Comparison of ENCODE assay signal across 11 cellular contexts in genomic region chr11:44400431-44400830, GRCh38.
"Had no signal": no experiment of that assay in that cellular context is flagged by ENCODE, and none has a peak within 500 bp of the region (broad histone marks: within the 10 kb centered on the region; RNA-seq: fewer than 3 reads in every experiment).

No MANE protein-coding gene starts in this region.

- H3K9me3 Mint-ChIP-seq: activated CD4-positive, alpha-beta T cell treated with anti-CD3 and anti-CD28 coated beads, Interleukin-2, amount 10 ng/mL, durations not matched to agents 7 days and 5 days; activated naive CD4-positive, alpha-beta T cell treated with anti-CD3 and anti-CD28 coated beads for 36 hours had no signal

- H3K36me3 ChIP-seq: esophagus muscularis mucosa, left lung, suprapubic skin, upper lobe of right lung had no signal

- H3K4me1 ChIP-seq: esophagus muscularis mucosa, left lung, suprapubic skin, upper lobe of right lung had no signal

- H3K27ac Mint-ChIP-seq: activated CD4-positive, alpha-beta T cell treated with anti-CD3 and anti-CD28 coated beads, Interleukin-2, amount 10 ng/mL, durations not matched to agents 7 days and 5 days; activated naive CD4-positive, alpha-beta T cell treated with anti-CD3 and anti-CD28 coated beads for 36 hours; nephron had no signal

- ATAC-seq: left lung had no signal

- DNase-seq: activated CD4-positive, alpha-beta T cell treated with anti-CD3 and anti-CD28 coated beads, Interleukin-2, amount 10 ng/mL, durations not matched to agents 7 days and 5 days; activated CD4-positive, CD25-positive, alpha-beta regulatory T cell; activated CD8-positive, alpha-beta memory T cell treated with anti-CD3 and anti-CD28 coated beads for 24 hours; activated naive CD4-positive, alpha-beta T cell treated with anti-CD3 and anti-CD28 coated beads for 36 hours; left lung; stimulated activated CD4-positive, alpha-beta T cell treated with anti-CD3 and anti-CD28 coated beads, Interleukin-12 subunit alpha, Interleukin-12 subunit beta, amount 100 ng/mL, for 4 hours; stimulated activated naive CD4-positive, alpha-beta T cell treated with Interleukin-2 at 50 U/mL for 16 hours; upper lobe of right lung had no signal

- H3K4me3 Mint-ChIP-seq: activated CD4-positive, alpha-beta T cell treated with anti-CD3 and anti-CD28 coated beads, Interleukin-2, amount 10 ng/mL, durations not matched to agents 7 days and 5 days; activated naive CD4-positive, alpha-beta T cell treated with anti-CD3 and anti-CD28 coated beads for 36 hours; nephron had no signal

- H3K9me3 ChIP-seq: esophagus muscularis mucosa, left lung, suprapubic skin, upper lobe of right lung had no signal

- H3K27ac ChIP-seq: esophagus muscularis mucosa, left lung, suprapubic skin, upper lobe of right lung had no signal

- H3K27me3 ChIP-seq: upper lobe of right lung had no signal

- H3K4me3 ChIP-seq: esophagus muscularis mucosa, left lung, suprapubic skin, upper lobe of right lung had no signal
